Comparison of ENCODE assay signal across 23 cellular contexts in the genomic region with DNA sequence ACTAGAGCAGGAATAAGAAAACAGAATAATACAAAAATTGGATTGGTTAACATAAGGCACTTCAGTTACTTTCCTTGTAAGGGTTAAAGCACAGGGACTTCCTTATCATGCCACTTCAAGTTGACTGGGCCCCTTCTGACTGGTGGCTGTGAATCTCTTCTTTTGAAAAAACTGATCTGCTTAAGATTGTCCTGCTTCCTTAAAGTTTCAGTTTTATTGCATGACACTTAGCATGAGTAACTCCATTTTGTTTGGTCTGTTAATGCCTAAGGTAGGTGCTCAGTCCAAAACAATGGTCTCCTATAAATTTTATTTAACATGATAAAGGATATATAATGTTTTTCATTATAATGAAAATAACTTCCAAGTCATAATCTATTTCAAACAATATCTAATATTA. TPM values are rescaled to one million over a fixed set of nuclear protein-coding genes. Genes with fewer than 3 reads are reported as not detected.
A peak's percentile ranks its signal among the peaks of the same experiment; 100 is the strongest.
DNase-seq lines count a peak whose midpoint lies in the region; ATAC-seq, FAIRE-seq and TF ChIP-seq lines count a peak whose summit lies in the region.
"Had no signal": no experiment of that assay in that cellular context is flagged by ENCODE, and none has a peak within 500 bp of the region (broad histone marks: within the 10 kb centered on the region; RNA-seq: fewer than 3 reads in every experiment).

No MANE protein-coding gene starts in this region.

- no peak overlapping the region for H4K8ac ChIP-seq in mesendoderm (ENCODE audit: low read depth, low read length)

- H3K27ac ChIP-seq in A549 (no peak overlapping the region), mesendoderm (ENCODE audit: low read depth, low read length) (no peak overlapping the region), right lobe of liver (no peak overlapping the region)
- H3K27ac ChIP-seq: GM23248 had no signal

- no peaks in the 10 kb centered on the region for H3K9me3 ChIP-seq in A549
- H3K9me3 ChIP-seq in right lobe of liver = no peaks in the 10 kb centered on the region

- POLR2A ChIA-PET in A549 (lab: Yijun Ruan, JAX) = no interaction called here
- POLR2A ChIA-PET in WTC11 (lab: Charles Lee) = no interaction called here

- H3K27me3 ChIP-seq in mesendoderm (ENCODE audit: insufficient read depth, low read length, poor library complexity) (no peaks in the 10 kb centered on the region), right lobe of liver (no peaks in the 10 kb centered on the region)

- H3K4me2 ChIP-seq in A549 (no peak overlapping the region), mesendoderm (ENCODE audit: low read length) (no peak overlapping the region)

- no peak overlapping the region for H2AK5ac ChIP-seq in mesendoderm (ENCODE audit: low read length)

- CTCF ChIA-PET in A549 (lab: Yijun Ruan, JAX) (interaction anchor here (1.6 to 2.1 kb wide), 3 partner anchors 566 to 665 kb away, joined by 4 to 11 read pairs (median 11); no protein-coding TSS in a partner anchor), WTC11 (lab: Charles Lee) (no interaction called here)

- no peak overlapping the region for H4K5ac ChIP-seq in mesendoderm (ENCODE audit: low read length)

- no peak for TF ChIP-seq POLR2A in A549 (IDR thresholded peaks at IDR 0.05; ENCODE audit: low read length)
- no peak for TF ChIP-seq POLR2A in right lobe of liver (IDR thresholded peaks at IDR 0.05)

- TF ChIP-seq RAD21 in A549 (conservative IDR thresholded peaks at IDR 0.05 in 1 of 2, IDR thresholded peaks at IDR 0.05 in 1 of 2) = no peak

- DNase-seq in A549 (ENCODE audit: low read depth in 1 of 2, low spot score in 1 of 2) (no peak), OCI-M1 (lab: John Stamatoyannopoulos, UW) (peak; percentile 2), WTC11 (ENCODE audit: low spot score) (no peak), mesendoderm (peak; percentile 30), right lobe of liver (no peak), DMS79 treated with DMSO at 0.1 percent for 48 hours (lab: John Stamatoyannopoulos, UW) (no peak)
- DNase-seq: 8988T; C1 segment of cervical spinal cord; Calu3; CD4-positive, alpha-beta memory T cell; COR-L47; DMS53; DND-41; GM23248; H7; HCEC 1CT had no signal

- H3K4ac ChIP-seq in mesendoderm (ENCODE audit: low read depth, low read length) = no peak overlapping the region

- H3K36me3 ChIP-seq in mesendoderm (ENCODE audit: control insufficient read depth, insufficient read depth, low read length) = no peaks in the 10 kb centered on the region
- no peaks in the 10 kb centered on the region for H3K36me3 ChIP-seq in right lobe of liver

- H3K36me3 Mint-ChIP-seq in WTC11 = no peaks in the 10 kb centered on the region
- H3K36me3 Mint-ChIP-seq: CD4-positive, alpha-beta memory T cell had no signal

- H3K4me1 Mint-ChIP-seq in WTC11 = peaks cover 38% of the 10 kb centered on the region

- no peak overlapping the region for H3K56ac ChIP-seq in mesendoderm (ENCODE audit: low read length)

- ATAC-seq in A549 = no peak
- ATAC-seq in WTC11 = no peak
- no peak for ATAC-seq in right lobe of liver
- ATAC-seq in GM18873 (IDR thresholded peaks at IDR 0.05; ENCODE audit: low FRiP score, unreplicated experiment) = no peak

- no peak for TF ChIP-seq CTCF in A549 (IDR thresholded peaks at IDR 0.05)
- no peak for TF ChIP-seq CTCF in WTC11 (IDR thresholded peaks at IDR 0.05)
- no peak for TF ChIP-seq CTCF in right lobe of liver (IDR thresholded peaks at IDR 0.05)

- H3K9me3 Mint-ChIP-seq in WTC11 = peaks cover 6% of the 10 kb centered on the region; the same call in 1 of the 2 replicates
- H3K9me3 Mint-ChIP-seq: CD4-positive, alpha-beta memory T cell had no signal

- H3K4me3 ChIP-seq in A549 (no peak overlapping the region), mesendoderm (ENCODE audit: low read length) (no peak overlapping the region), right lobe of liver (no peak overlapping the region)
- H3K4me3 ChIP-seq: GM23248 had no signal

- H3K79me2 ChIP-seq in mesendoderm (ENCODE audit: control insufficient read depth, insufficient read depth, low read length) = no peaks in the 10 kb centered on the region

- H3K27me3 Mint-ChIP-seq in WTC11 (ENCODE audit: low read depth) = peaks cover 3% of the 10 kb centered on the region; the same call in 1 of the 2 replicates

- H3K79me1 ChIP-seq in mesendoderm (ENCODE audit: low read length) = no peaks in the 10 kb centered on the region

- no peak overlapping the region for H3K9ac ChIP-seq in mesendoderm (ENCODE audit: low read length)
- H3K9ac ChIP-seq: GM23248 had no signal

- H3K27ac Mint-ChIP-seq in WTC11 = no peak overlapping the region
- H3K27ac Mint-ChIP-seq: CD4-positive, alpha-beta memory T cell had no signal

- intact Hi-C loops in right lobe of liver (cut with DNase I) = loop anchor here (10.0 kb wide), 2 partner anchors 546 to 626 kb away; no protein-coding TSS in a partner anchor

- no peak overlapping the region for H3K18ac ChIP-seq in mesendoderm (ENCODE audit: low read length)

- H3K4me3 Mint-ChIP-seq in WTC11 = no peak overlapping the region
- H3K4me3 Mint-ChIP-seq: CD4-positive, alpha-beta memory T cell had no signal

- no peak overlapping the region for H2BK120ac ChIP-seq in mesendoderm (ENCODE audit: low read depth, low read length)

- H3K23ac ChIP-seq in mesendoderm (ENCODE audit: low read length) = no peak overlapping the region

- H3K4me1 ChIP-seq in A549 (peaks cover 4% of the 10 kb centered on the region; the same call in 1 of the 3 replicates), mesendoderm (ENCODE audit: control insufficient read depth, low read depth, low read length) (peaks cover 3% of the 10 kb centered on the region), right lobe of liver (peaks cover 0 to 11% (median 0%) of the 10 kb centered on the region in 4 donors)

- FAIRE-seq in A549 (lab: Jason Lieb, UNC) = no peak
- FAIRE-seq: G401.6, GM12892, GM19239, H1 had no signal

- no peak for TF ChIP-seq EP300 in A549 (IDR thresholded peaks at IDR 0.05)

- no peak overlapping the region for H2BK15ac ChIP-seq in mesendoderm (replicated peaks; ENCODE audit: low read depth)

- no peak overlapping the region for H2BK5ac ChIP-seq in mesendoderm (ENCODE audit: low read length)

TF ChIP-seq in A549, 52 proteins besides CTCF, POLR2A, EP300 and RAD21:
- TF ChIP-seq HEYL (CRISPR knock-in tag; IDR thresholded peaks at IDR 0.05) = 0 out of 2 replicates have a peak, but pooled peaks have one; percentile 46
- 0 out of 2 replicates have a peak, but pooled peaks have one; percentile 49 for TF ChIP-seq ZSCAN20 (CRISPR knock-in tag; IDR thresholded peaks at IDR 0.05)
- no peak for TF ChIP-seq NR3C1 (IDR thresholded peaks at IDR 0.05)
TF ChIP-seq in A549: peak in this region for 2.

TF ChIP-seq in WTC11, 78 proteins besides CTCF, POLR2A, EP300 and RAD21:
- TF ChIP-seq ZSCAN18 (CRISPR knock-in tag; IDR thresholded peaks at IDR 0.05) = 0 out of 2 replicates have a peak, but pooled peaks have one; percentile 66
- TF ChIP-seq, protein P1, sequence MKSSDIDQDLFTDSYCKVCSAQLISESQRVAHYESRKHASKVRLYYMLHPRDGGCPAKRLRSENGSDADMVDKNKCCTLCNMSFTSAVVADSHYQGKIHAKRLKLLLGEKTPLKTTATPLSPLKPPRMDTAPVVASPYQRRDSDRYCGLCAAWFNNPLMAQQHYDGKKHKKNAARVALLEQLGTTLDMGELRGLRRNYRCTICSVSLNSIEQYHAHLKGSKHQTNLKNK (CRISPR knock-in tag; IDR thresholded peaks at IDR 0.05) = no peak

RNA-seq across cellular contexts. Expression of gene UBE2U, which starts 37.6 kb away (rescaled TPM):
- polyA plus RNA-seq in A549 (2011; rRNA removed) (not detected in 2 replicates), A549 (2017; fragmentation: RNase III; extraction: RNeasy Plus Mini Kit Qiagen cat#74134 plus additional on column Dnase treatment) (not detected in 3 replicates)
- polyA plus RNA-seq in A549 (2012; cell fraction: cytosol; rRNA removed) = not detected in 2 replicates
- polyA plus RNA-seq in A549 (2012; cell fraction: nucleus; rRNA removed) = not detected in 2 replicates
- polyA minus RNA-seq in A549 (2011; rRNA and poly(A)+ RNA removed) = not detected in 2 replicates
- total RNA-seq in WTC11 (2021) (not detected in 3 replicates), right lobe of liver (not detected)
- polyA plus RNA-seq in mesendoderm (2013, experiment 1 of 2) = not detected
- not detected for polyA plus RNA-seq in mesendoderm (2013, experiment 2 of 2)
- total RNA-seq: A673; Calu3; CD4-positive, alpha-beta memory T cell; GM23248; H1; H7 had no signal
- polyA plus RNA-seq: BJ; CD4-positive, alpha-beta memory T cell; GM23248; H1 had no signal

Comparison
In these comparisons a context has a peak if more than half of its experiments do, and no peak if none do; other contexts are left out.
1. DNase-seq: peak in OCI-M1 (single experiment) and mesendoderm (single experiment); none in A549 (0 of 2), WTC11 (single experiment), right lobe of liver (0 of 3) and DMS79 treated with DMSO at 0.1 percent for 48 hours (single experiment).